29 cellular contexts compared by ENCODE assay signal in the genomic region with DNA sequence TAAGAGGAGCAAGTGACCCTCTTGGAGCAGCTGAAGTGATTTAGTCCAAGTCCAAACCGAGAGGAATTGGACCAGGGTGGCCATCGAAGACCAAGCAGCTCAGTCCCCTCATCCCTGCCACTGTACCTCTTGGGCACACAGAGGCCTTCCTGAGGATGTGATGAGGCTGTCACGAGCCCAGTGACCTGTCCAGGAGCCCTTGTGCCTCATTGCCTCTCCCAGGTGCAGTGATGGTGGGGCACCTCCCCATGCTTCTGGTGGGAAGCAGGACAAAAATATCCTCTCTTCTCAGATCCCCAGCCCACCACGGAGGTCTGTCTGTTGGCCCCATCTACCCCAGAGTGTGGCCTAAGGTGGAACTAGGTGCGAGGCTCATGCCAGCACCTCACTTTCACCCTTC. TPM values are rescaled to one million over a fixed set of nuclear protein-coding genes. Genes with fewer than 3 reads are reported as not detected.
"Had no signal": no experiment of that assay in that cellular context is flagged by ENCODE, and none has a peak within 500 bp of the region (broad histone marks: within the 10 kb centered on the region; RNA-seq: fewer than 3 reads in every experiment).

No MANE protein-coding gene starts in this region.

- H3K36me3 ChIP-seq: neural progenitor cell, pancreas, right lobe of liver, stomach, thoracic aorta, thyroid gland, tibial nerve, vagina had no signal

- DNase-seq: naive B cell; naive thymus-derived CD8-positive, alpha-beta T cell; nephron progenitor cell; occipital lobe; pancreas; psoas muscle; right cardiac atrium; stimulated activated CD4-positive, alpha-beta T cell treated with anti-CD3 and anti-CD28 coated beads, Interleukin-15, amount 100 ng/mL, for 24 hours; stimulated activated CD4-positive, alpha-beta T cell treated with anti-CD3 and anti-CD28 coated beads, Interleukin-2, amount 100 ng/mL, for 24 hours; stimulated activated CD4-positive, alpha-beta T cell treated with anti-CD3 and anti-CD28 coated beads, Interleukin-2, amount 100 ng/mL, for 48 hours; stimulated activated CD4-positive, alpha-beta T cell treated with anti-CD3 and anti-CD28 coated beads, Interleukin-4, amount 100 ng/mL, for 24 hours; stimulated activated naive B cell treated with anti-CD40 and anti-IgM and Interleukin-4, amounts not matched to agents 10 μg/mL and 1 μg/mL and 100 μg/mL, for 72 hours; stimulated activated naive CD4-positive, alpha-beta T cell treated with Interleukin-2 at 50 U/mL for 16 hours; stomach had no signal

- ATAC-seq: naive thymus-derived CD8-positive, alpha-beta T cell; natural killer cell treated with Interleukin-12 subunit alpha and Interleukin-12 subunit beta and Interleukin-15 and Interleukin-18, amount 100 ng/mL, for 72 hours; pancreas; psoas muscle; right cardiac atrium; right lobe of liver; stimulated activated effector memory CD8-positive, alpha-beta T cell treated with anti-CD3 and anti-CD28 coated beads, Interleukin-12 subunit alpha, Interleukin-12 subunit beta, amount 100 ng/mL, for 72 hours; stimulated activated naive B cell treated with anti-CD40 and anti-IgM and Interleukin-4, amounts not matched to agents 10 μg/mL and 1 μg/mL and 100 μg/mL, for 72 hours had no signal

- H2AFZ ChIP-seq: neural progenitor cell had no signal

- H3K4me3 ChIP-seq: neural progenitor cell, pancreas, psoas muscle, right lobe of liver, skin epidermis, stomach, thoracic aorta, thyroid gland, tibial nerve, vagina had no signal

- H3K27me3 ChIP-seq: pancreas, right lobe of liver, thyroid gland, vagina had no signal

- H3K4me2 ChIP-seq: neural progenitor cell had no signal

- H3K27ac ChIP-seq: neural progenitor cell, pancreas, psoas muscle, right lobe of liver, skin epidermis, stomach, thoracic aorta, thyroid gland, tibial nerve, vagina had no signal

- H3K9me3 ChIP-seq: pancreas, psoas muscle, right lobe of liver, stomach, thoracic aorta, thyroid gland, tibial nerve, vagina had no signal

- H3K9ac ChIP-seq: neural progenitor cell had no signal

- FAIRE-seq: pancreas, urothelium cell line had no signal

- H3K4me1 ChIP-seq: neural progenitor cell had no signal

RNA-seq across cellular contexts. Expression of gene CD300LG, which starts 2.7 kb away (rescaled TPM):
- total RNA-seq: myocyte; naive thymus-derived CD8-positive, alpha-beta T cell; natural killer cell treated with Interleukin-12 subunit alpha and Interleukin-12 subunit beta and Interleukin-15 and Interleukin-18, amount 100 ng/mL, for 72 hours; occipital lobe; osteocyte; progenitor cell of endocrine pancreas; renal cortical epithelial cell; temporal lobe had no signal
- polyA plus RNA-seq: naive thymus-derived CD8-positive, alpha-beta T cell had no signal

RNA-seq across cellular contexts. Expression of gene MPP3, which starts 11.3 kb away (rescaled TPM):
- total RNA-seq: natural killer cell treated with Interleukin-12 subunit alpha and Interleukin-12 subunit beta and Interleukin-15 and Interleukin-18, amount 100 ng/mL, for 72 hours had no signal
- polyA plus RNA-seq: naive thymus-derived CD8-positive, alpha-beta T cell had no signal
